In genomic region chr21:16974060-16974459, GRCh38 we compare ENCODE assay signal across 6 cellular contexts.
"Had no signal": no experiment of that assay in that cellular context is flagged by ENCODE, and none has a peak within 500 bp of the region (broad histone marks: within the 10 kb centered on the region; RNA-seq: fewer than 3 reads in every experiment).

No MANE protein-coding gene starts in this region.

- H3K9ac ChIP-seq: KMS-11 had no signal

- H3K4me2 ChIP-seq: KMS-11 had no signal

- H3K27ac ChIP-seq: HL-60, KMS-11 had no signal

- DNase-seq: KBM-7, KG1 had no signal

- ATAC-seq: HepG2, K562 had no signal

- H3K4me3 ChIP-seq: K562 had no signal
